Comparison of ENCODE assay signal across 25 cellular contexts in the genomic region with DNA sequence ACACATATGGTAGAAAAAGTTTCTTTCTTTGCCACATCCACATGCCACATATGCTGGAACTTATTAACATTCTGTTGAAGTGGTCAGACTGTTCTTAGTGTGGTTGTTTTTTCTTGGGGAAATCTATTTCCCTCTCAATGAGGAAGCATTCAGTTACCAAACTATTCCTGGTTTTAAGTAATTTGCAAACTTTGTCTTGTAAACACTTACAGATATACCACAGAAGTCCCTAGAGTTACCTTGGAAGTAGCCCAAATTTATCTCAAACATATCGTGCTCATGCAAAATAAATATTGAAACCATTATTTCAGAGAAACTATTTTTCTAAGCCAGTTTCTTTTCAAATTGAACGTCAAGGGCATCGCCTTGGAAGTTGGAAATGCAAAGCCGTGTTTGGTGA.
DNase-seq lines count a peak whose midpoint lies in the region; ATAC-seq, FAIRE-seq and TF ChIP-seq lines count a peak whose summit lies in the region.
"Had no signal": no experiment of that assay in that cellular context is flagged by ENCODE, and none has a peak within 500 bp of the region (broad histone marks: within the 10 kb centered on the region; RNA-seq: fewer than 3 reads in every experiment).

No MANE protein-coding gene starts in this region.

- H3K36me3 ChIP-seq in GM23338 (ENCODE audit: insufficient read depth) (no peaks in the 10 kb centered on the region), K562 (ENCODE audit: control insufficient read depth, insufficient read depth, low read length) (no peaks in the 10 kb centered on the region), osteoblast (ENCODE audit: insufficient read depth, low read length) (no peaks in the 10 kb centered on the region), PC-9 (ENCODE audit: low read depth) (no peaks in the 10 kb centered on the region)
- H3K36me3 ChIP-seq: BE2C; BLaER1 treated with 17β-estradiol and CSF1 and Interleukin-3, amounts not matched to agents 10 nM and 100 nM; HAP-1 had no signal

- no peak overlapping the region for H3K4me3 ChIP-seq in GM23338
- no peak overlapping the region for H3K4me3 ChIP-seq in K562
- H3K4me3 ChIP-seq in osteoblast (ENCODE audit: insufficient read depth, low read length) = no peak overlapping the region
- no peak overlapping the region for H3K4me3 ChIP-seq in PC-9
- H3K4me3 ChIP-seq: BLaER1 treated with 17β-estradiol and CSF1 and Interleukin-3, amounts not matched to agents 10 nM and 100 nM; GM12878; HAP-1 had no signal

- CTCF ChIA-PET in K562 (lab: Yijun Ruan, JAX; ENCODE audit: low intra/inter-chr PET ratio) = interaction anchor here (0.7 kb wide), 1 partner anchor 244 kb away, joined by 3 read pairs; no protein-coding TSS in a partner anchor
- CTCF ChIA-PET in PC-9 (lab: Charles Lee) = no interaction called here

- TF ChIP-seq CTCF in GM23338 (conservative IDR thresholded peaks at IDR 0.05; ENCODE audit: low read depth in 2 of 2) (no peak), K562 (IDR thresholded peaks at IDR 0.05 in 2 of 3, conservative IDR thresholded peaks at IDR 0.05 in 1 of 3; ENCODE audit: insufficient read depth in 2 of 3, low read depth in 1 of 3, low read length in 3 of 3) (no peak), osteoblast (IDR thresholded peaks at IDR 0.05; ENCODE audit: extremely low read depth, low read depth, low read length) (no peak), PC-9 (conservative IDR thresholded peaks at IDR 0.05) (no peak)

- no peak overlapping the region; the same call in 1 of the 2 replicates for H3K4me2 ChIP-seq in GM23338
- H3K4me2 ChIP-seq in K562 (ENCODE audit: insufficient read depth, low read length) = no peak overlapping the region
- H3K4me2 ChIP-seq in osteoblast (ENCODE audit: insufficient read depth, low read length) = no peak overlapping the region
- no peak overlapping the region for H3K4me2 ChIP-seq in PC-9
- H3K4me2 ChIP-seq: BLaER1 treated with 17β-estradiol and CSF1 and Interleukin-3, amounts not matched to agents 10 nM and 100 nM had no signal

- H3K9me1 ChIP-seq in K562 (ENCODE audit: control insufficient read depth, insufficient read depth, low read length) = no peaks in the 10 kb centered on the region

- POLR2A ChIA-PET in K562 (lab: Yijun Ruan, JAX) = no interaction called here
- POLR2A ChIA-PET in PC-9 (lab: Charles Lee; ENCODE audit: unreplicated experiment) = no interaction called here

- peak; percentile 15 for FAIRE-seq in K562 (lab: Jason Lieb, UNC)
- FAIRE-seq: A204.1, D721Med, GM12878, H54 had no signal

- H3K27me3 ChIP-seq in GM23338 (ENCODE audit: insufficient read depth) (no peaks in the 10 kb centered on the region), K562 (ENCODE audit: control insufficient read depth in 2 of 2, insufficient read depth in 2 of 2, low read length in 2 of 2) (no peaks in the 10 kb centered on the region), osteoblast (ENCODE audit: insufficient read depth, low read length) (no peaks in the 10 kb centered on the region), PC-9 (ENCODE audit: insufficient read depth, low read depth) (no peaks in the 10 kb centered on the region)
- H3K27me3 ChIP-seq: BE2C; BLaER1 treated with 17β-estradiol and CSF1 and Interleukin-3, amounts not matched to agents 10 nM and 100 nM had no signal

- H4K20me1 ChIP-seq in GM23338 (replicated peaks; ENCODE audit: insufficient read depth) (no peaks in the 10 kb centered on the region), K562 (replicated peaks; ENCODE audit: control insufficient read depth, insufficient read depth, low read length) (no peaks in the 10 kb centered on the region), osteoblast (ENCODE audit: insufficient read depth, low read length) (no peaks in the 10 kb centered on the region), PC-9 (ENCODE audit: insufficient read depth) (peaks cover 5% of the 10 kb centered on the region; the same call in 1 of the 2 replicates)
- H4K20me1 ChIP-seq: BLaER1 treated with 17β-estradiol and CSF1 and Interleukin-3, amounts not matched to agents 10 nM and 100 nM had no signal

- H3F3A ChIP-seq in GM23338 (replicated peaks; ENCODE audit: low read depth) = no peaks in the 10 kb centered on the region
- H3F3A ChIP-seq in PC-9 (ENCODE audit: insufficient read depth, low read depth) = no peaks in the 10 kb centered on the region

- H3K27ac ChIP-seq in GM23338 (ENCODE audit: low read depth) (no peak overlapping the region), K562 (ENCODE audit: extremely low read depth, low read depth, low read length) (no peak overlapping the region), osteoblast (ENCODE audit: low read depth, low read length) (no peak overlapping the region), PC-9 (no peak overlapping the region)
- H3K27ac ChIP-seq: BLaER1 treated with 17β-estradiol and CSF1 and Interleukin-3, amounts not matched to agents 10 nM and 100 nM had no signal

- no peak for TF ChIP-seq RAD21 in K562 (CRISPR knock-in tag; conservative IDR thresholded peaks at IDR 0.05 in 1 of 2, IDR thresholded peaks at IDR 0.05 in 1 of 2)

- BruUV-seq in K562 (replicated peaks; lab: Mats Ljungman, UMichigan) = no TSS peak
- no TSS peak for BruUV-seq in PC-9 (replicated peaks; lab: Mats Ljungman, UMichigan)

- H3K36me3 Mint-ChIP-seq in GM23338 (ENCODE audit: low read depth) = no peaks in the 10 kb centered on the region
- H3K36me3 Mint-ChIP-seq: CD14-positive monocyte; CD8-positive, alpha-beta memory T cell had no signal

- H3K9me2 ChIP-seq in GM23338 (ENCODE audit: insufficient read depth) (no peaks in the 10 kb centered on the region), PC-9 (ENCODE audit: insufficient read depth) (no peaks in the 10 kb centered on the region)

- no peak overlapping the region for H3K9ac ChIP-seq in K562 (ENCODE audit: insufficient read depth in 1 of 2, low read depth in 2 of 2, low read length in 2 of 2)
- H3K9ac ChIP-seq: BLaER1 treated with 17β-estradiol and CSF1 and Interleukin-3, amounts not matched to agents 10 nM and 100 nM had no signal

- no peaks in the 10 kb centered on the region for H3K27me3 Mint-ChIP-seq in GM23338 (ENCODE audit: insufficient read depth, low read depth, poor library complexity)
- H3K27me3 Mint-ChIP-seq: CD4-positive, alpha-beta T cell; CD8-positive, alpha-beta memory T cell had no signal

- H3K4me1 ChIP-seq in GM23338 (ENCODE audit: insufficient read depth) (peaks cover 13% of the 10 kb centered on the region; the same call in 1 of the 2 replicates), K562 (replicated peaks in 1 of 2; ENCODE audit: control insufficient read depth in 2 of 2, insufficient read depth in 2 of 2, low read length in 2 of 2) (no peaks in the 10 kb centered on the region), osteoblast (ENCODE audit: insufficient read depth, low read length) (no peaks in the 10 kb centered on the region), PC-9 (replicated peaks; ENCODE audit: insufficient read depth) (no peaks in the 10 kb centered on the region)
- H3K4me1 ChIP-seq: BE2C; BLaER1 treated with 17β-estradiol and CSF1 and Interleukin-3, amounts not matched to agents 10 nM and 100 nM; HAP-1 had no signal

- WGBS in K562 (ENCODE audit: insufficient coverage, low coverage, missing lambda C conversion rate) = 45% methylated on average over 4 of the region's 4 CpGs

- H3K27ac Mint-ChIP-seq in GM23338 = no peak overlapping the region
- H3K27ac Mint-ChIP-seq: CD14-positive monocyte; CD4-positive, alpha-beta T cell; CD8-positive, alpha-beta memory T cell; HFFc6 had no signal

- intact Hi-C loops in K562 (cut with micrococcal nuclease) = no loop called here
- intact Hi-C loops in PC-9 (cut with micrococcal nuclease; ENCODE audit: unreplicated experiment) = no loop called here

- H3K9me3 ChIP-seq in K562 (replicated peaks; ENCODE audit: control insufficient read depth, insufficient read depth, low read depth, low read length) (no peaks in the 10 kb centered on the region), osteoblast (ENCODE audit: low read depth, low read length) (no peaks in the 10 kb centered on the region), PC-9 (ENCODE audit: insufficient read depth, low read depth) (no peaks in the 10 kb centered on the region)
- H3K9me3 ChIP-seq: BE2C; BLaER1 treated with 17β-estradiol and CSF1 and Interleukin-3, amounts not matched to agents 10 nM and 100 nM; HAP-1 had no signal

- H3K4me3 Mint-ChIP-seq in GM23338 = no peak overlapping the region
- H3K4me3 Mint-ChIP-seq: CD14-positive monocyte; CD4-positive, alpha-beta T cell; CD8-positive, alpha-beta memory T cell; HFFc6 had no signal

- no peak for TF ChIP-seq POLR2A in K562 (conservative IDR thresholded peaks at IDR 0.05)

- DNase-seq in GM23338 (ENCODE audit: low spot score) (no peak), K562 (ENCODE audit: extremely low read depth in 1 of 4, low spot score in 3 of 4) (no peak), fibroblast of peridontal ligament (ENCODE audit: extremely low read depth) (peak; percentile 97), osteoblast (ENCODE audit: insufficient read length, low spot score, missing footprints) (no peak), midbrain (lab: John Stamatoyannopoulos, UW) (no peak), PC-9 (no peak), NCI-H1417 (lab: John Stamatoyannopoulos, UW) (no peak)
- DNase-seq in NK-92 treated with Interleukin-12 subunit alpha and Interleukin-12 subunit beta, amount 100 ng/mL, for 24 hours (lab: John Stamatoyannopoulos, UW) = no peak
- DNase-seq: AML-193; BE2C; CD4-positive, alpha-beta T cell; CD8-positive, alpha-beta memory T cell; DMS 273 treated with DMSO at 0.1 percent for 48 hours; DMS79; EL; GDM1; GOT3; HFFc6 had no signal

- no peak for TF ChIP-seq EP300 in K562 (IDR thresholded peaks at IDR 0.05; ENCODE audit: low read length)

- H2AFZ ChIP-seq in GM23338 (peak overlapping the region; percentile 11; the same call in 1 of the 2 replicates), K562 (ENCODE audit: low read depth, low read length) (peak overlapping the region; percentile 9; the same call in 1 of the 2 replicates), osteoblast (ENCODE audit: low read length) (peak overlapping the region; percentile 60), PC-9 (no peak overlapping the region)

- no peaks in the 10 kb centered on the region for H3K9me3 Mint-ChIP-seq in GM23338
- H3K9me3 Mint-ChIP-seq: HFFc6 had no signal

- ATAC-seq in GM23338 (no peak), K562 (no peak)
- ATAC-seq: GM12878 had no signal

- in situ Hi-C loops in K562 (cut with MboI) = no loop called here

- H3K4me1 Mint-ChIP-seq in GM23338 = peaks cover 11% of the 10 kb centered on the region; the same call in 2 of the 3 replicates
- H3K4me1 Mint-ChIP-seq: CD14-positive monocyte; CD8-positive, alpha-beta memory T cell had no signal

- H3K79me2 ChIP-seq in GM23338 (replicated peaks; ENCODE audit: insufficient read depth) (no peaks in the 10 kb centered on the region), K562 (ENCODE audit: control insufficient read depth, insufficient read depth, low read length) (no peaks in the 10 kb centered on the region), osteoblast (ENCODE audit: insufficient read depth, low read length) (no peaks in the 10 kb centered on the region), PC-9 (ENCODE audit: low read depth) (no peaks in the 10 kb centered on the region)

TF ChIP-seq in GM23338, 12 proteins besides CTCF, POLR2A, EP300 and RAD21 (continues in another document):
- TF ChIP-seq ZNF331 (CRISPR knock-in tag; IDR thresholded peaks at IDR 0.05; ENCODE audit: low read depth) = no peak
- TF ChIP-seq JUNB (IDR thresholded peaks at IDR 0.05; ENCODE audit: unreplicated experiment) = no peak

TF ChIP-seq in K562, 482 proteins besides CTCF, POLR2A, EP300 and RAD21 (continues in another document):
- no peak for TF ChIP-seq MAZ (CRISPR knock-in tag; conservative IDR thresholded peaks at IDR 0.05 in 1 of 2, IDR thresholded peaks at IDR 0.05 in 1 of 2)
